In genomic region chr1:150551049-150551783, GRCh38 we compare ENCODE assay signal across 1 cellular context.
TF ChIP-seq lines count a peak whose summit lies in the region.

No MANE protein-coding gene starts in this region.

TF ChIP-seq in IMR-90, 13 proteins besides CTCF, POLR2A, EP300 and RAD21 (continued from another document):
- TF ChIP-seq USF2 (IDR thresholded peaks at IDR 0.05; ENCODE audit: low read depth, low read length) (no peak), CHD1 (IDR thresholded peaks at IDR 0.05; ENCODE audit: low read depth, low read length) (no peak), CEBPB (IDR thresholded peaks at IDR 0.05; ENCODE audit: low read depth, low read length) (no peak), RFX5 (IDR thresholded peaks at IDR 0.05; ENCODE audit: low read depth, low read length) (no peak), ELK1 (IDR thresholded peaks at IDR 0.05; ENCODE audit: borderline replicate concordance, low read depth, low read length) (no peak), FOS (IDR thresholded peaks at IDR 0.05; ENCODE audit: low read depth, low read length) (no peak), MAFK (IDR thresholded peaks at IDR 0.05; ENCODE audit: low read depth, low read length) (no peak)
TF ChIP-seq in IMR-90: peak in this region for 0.
